ENCODE assay signal across 11 cellular contexts in genomic region chr2:13652531-13653313, GRCh38.
A peak's percentile ranks its signal among the peaks of the same experiment; 100 is the strongest.
DNase-seq lines count a peak whose midpoint lies in the region; ATAC-seq and TF ChIP-seq lines count a peak whose summit lies in the region.
"Had no signal": no experiment of that assay in that cellular context is flagged by ENCODE, and none has a peak within 500 bp of the region (broad histone marks: within the 10 kb centered on the region; RNA-seq: fewer than 3 reads in every experiment).

No MANE protein-coding gene starts in this region.

- H3K9me3 ChIP-seq in osteoblast (ENCODE audit: low read depth, low read length) = no peaks in the 10 kb centered on the region

- peak; percentile 8 for DNase-seq in NCI-H82 (lab: John Stamatoyannopoulos, UW)
- DNase-seq in NCI-H82 treated with DMSO at 0.1 percent for 48 hours (lab: John Stamatoyannopoulos, UW; ENCODE audit: unreplicated experiment) = no peak
- DNase-seq in osteoblast (ENCODE audit: insufficient read length, low spot score, missing footprints) = no peak
- no peak for DNase-seq in NCI-H526 treated with DMSO at 0.1 percent for 48 hours (lab: John Stamatoyannopoulos, UW)
- no peak for DNase-seq in NCI-H524 treated with DMSO at 0.1 percent for 48 hours (lab: John Stamatoyannopoulos, UW)
- DNase-seq: NCI-H1105, T-helper 9 cell had no signal

- H2AFZ ChIP-seq in osteoblast (ENCODE audit: low read length) = no peak overlapping the region

- H3K27ac ChIP-seq in VCaP = peak overlapping the region; percentile 87
- peak overlapping the region; percentile 38 for H3K27ac ChIP-seq in osteoblast (ENCODE audit: low read depth, low read length)

- peaks cover 9% of the 10 kb centered on the region for H3K4me1 ChIP-seq in osteoblast (ENCODE audit: insufficient read depth, low read length)

- H3K27me3 ChIP-seq in osteoblast (ENCODE audit: insufficient read depth, low read length) = no peaks in the 10 kb centered on the region

- no peaks in the 10 kb centered on the region for H3K36me3 ChIP-seq in osteoblast (ENCODE audit: insufficient read depth, low read length)

- no peaks in the 10 kb centered on the region for H3K79me2 ChIP-seq in osteoblast (ENCODE audit: insufficient read depth, low read length)

- H3K4me2 ChIP-seq in osteoblast (ENCODE audit: insufficient read depth, low read length) = peak overlapping the region; percentile 10

- peak; percentile 38 for ATAC-seq in HG03460 (IDR thresholded peaks at IDR 0.05; ENCODE audit: unreplicated experiment)
- no peak for ATAC-seq in HG03571 (IDR thresholded peaks at IDR 0.05; ENCODE audit: unreplicated experiment)
- ATAC-seq: natural killer cell treated with Interleukin-12 subunit alpha and Interleukin-12 subunit beta and Interleukin-15 and Interleukin-18, amount 100 ng/mL, for 72 hours had no signal

- no peak for TF ChIP-seq CTCF in VCaP (conservative IDR thresholded peaks at IDR 0.05)
- TF ChIP-seq CTCF in osteoblast (IDR thresholded peaks at IDR 0.05; ENCODE audit: extremely low read depth, low read depth, low read length) = no peak

- H3K4me3 ChIP-seq in osteoblast (ENCODE audit: insufficient read depth, low read length) = no peak overlapping the region

- H4K20me1 ChIP-seq in osteoblast (ENCODE audit: insufficient read depth, low read length) = no peaks in the 10 kb centered on the region
